16 cellular contexts compared by ENCODE assay signal in genomic region chr17:3690094-3690715, GRCh38. TPM values are rescaled to one million over a fixed set of nuclear protein-coding genes. Genes with fewer than 3 reads are reported as not detected.
"Had no signal": no experiment of that assay in that cellular context is flagged by ENCODE, and none has a peak within 500 bp of the region (broad histone marks: within the 10 kb centered on the region; RNA-seq: fewer than 3 reads in every experiment).

No MANE protein-coding gene starts in this region.

- DNase-seq: activated CD4-positive, alpha-beta memory T cell treated with anti-CD3 and anti-CD28 coated beads, Interleukin-2, amount 10 ng/mL, durations not matched to agents 7 days and 5 days; activated CD4-positive, alpha-beta T cell treated with anti-CD3 and anti-CD28 coated beads for 4 hours; activated effector memory CD4-positive, alpha-beta T cell treated with Interleukin-2 at 50 U/mL for 16 hours; activated T-cell treated with anti-CD3 and anti-CD28 coated beads, Interleukin-2, amount 50 U/mL, for 4 hours; dorsolateral prefrontal cortex; left ventricle myocardium superior; mesendoderm; pancreas; stimulated activated CD4-positive, alpha-beta T cell treated with anti-CD3 and anti-CD28 coated beads, Interleukin-12 subunit alpha, Interleukin-12 subunit beta, amount 100 ng/mL, for 4 hours; stimulated activated CD4-positive, alpha-beta T cell treated with anti-CD3 and anti-CD28 coated beads, Interleukin-2, amount 100 ng/mL, for 24 hours; T-helper 2 cell; thyroid gland had no signal

- H3K4me3 ChIP-seq: dorsolateral prefrontal cortex, esophagus muscularis mucosa, hepatocyte, pancreas, thyroid gland had no signal

- H3K27me3 ChIP-seq: pancreas had no signal

- H3K4me1 ChIP-seq: pancreas had no signal

- H3K4me3 Mint-ChIP-seq: activated CD4-positive, alpha-beta memory T cell treated with anti-CD3 and anti-CD28 coated beads, Interleukin-2, amount 10 ng/mL, durations not matched to agents 7 days and 5 days; activated T-cell treated with anti-CD3 and anti-CD28 coated beads, Interleukin-2, amount 50 U/mL, for 4 hours; neural crest cell had no signal

- H3K36me3 ChIP-seq: esophagus muscularis mucosa, pancreas, thyroid gland had no signal

- H3K27ac Mint-ChIP-seq: activated CD4-positive, alpha-beta memory T cell treated with anti-CD3 and anti-CD28 coated beads, Interleukin-2, amount 10 ng/mL, durations not matched to agents 7 days and 5 days had no signal

- H3K27me3 Mint-ChIP-seq: activated CD4-positive, alpha-beta memory T cell treated with anti-CD3 and anti-CD28 coated beads, Interleukin-2, amount 10 ng/mL, durations not matched to agents 7 days and 5 days had no signal

- H3K9me3 Mint-ChIP-seq: activated CD4-positive, alpha-beta memory T cell treated with anti-CD3 and anti-CD28 coated beads, Interleukin-2, amount 10 ng/mL, durations not matched to agents 7 days and 5 days; activated naive CD4-positive, alpha-beta T cell treated with anti-CD3 and anti-CD28 coated beads, Interleukin-2, amount 50 U/mL, for 72 hours; activated T-cell treated with anti-CD3 and anti-CD28 coated beads, Interleukin-2, amount 50 U/mL, for 4 hours; neural crest cell had no signal

- H3K27ac ChIP-seq: dorsolateral prefrontal cortex, esophagus muscularis mucosa, hepatocyte, pancreas, thyroid gland had no signal

- ATAC-seq: activated naive CD4-positive, alpha-beta T cell treated with anti-CD3 and anti-CD28 coated beads, Interleukin-2, amount 50 U/mL, for 72 hours; activated T-cell treated with anti-CD3 and anti-CD28 coated beads, Interleukin-2, amount 50 U/mL, for 4 hours; left ventricle myocardium superior had no signal

- H3K9me3 ChIP-seq: esophagus muscularis mucosa, pancreas, thyroid gland had no signal

RNA-seq across cellular contexts. Expression of gene P2RX5, which starts 5.8 kb away (rescaled TPM):
- total RNA-seq: hepatocyte had no signal
- polyA plus RNA-seq: hepatocyte had no signal

RNA-seq across cellular contexts. Expression of gene HASPIN, which starts 33.5 kb away (rescaled TPM):
- polyA plus RNA-seq: pancreas had no signal
